15 cellular contexts compared by ENCODE assay signal in genomic region chr1:115463347-115463746, GRCh38.
DNase-seq lines count a peak whose midpoint lies in the region; ATAC-seq and TF ChIP-seq lines count a peak whose summit lies in the region.
"Had no signal": no experiment of that assay in that cellular context is flagged by ENCODE, and none has a peak within 500 bp of the region (broad histone marks: within the 10 kb centered on the region; RNA-seq: fewer than 3 reads in every experiment).

No MANE protein-coding gene starts in this region.

- no peak overlapping the region for H4K5ac ChIP-seq in H9 (ENCODE audit: insufficient read length, low read depth, low read length)

- H3T11ph ChIP-seq in H9 (ENCODE audit: low read length): no peak overlapping the region

- intact Hi-C loops in body of pancreas (cut with DNase I): no loop called here

- no peak overlapping the region for H3K4me3 ChIP-seq in body of pancreas
- H3K4me3 ChIP-seq: coronary artery, stomach had no signal

- H3K4me1 ChIP-seq in H9 (ENCODE audit: insufficient read depth, low read length): no peaks in the 10 kb centered on the region
- no peaks in the 10 kb centered on the region for H3K4me1 ChIP-seq in body of pancreas
- H3K4me1 ChIP-seq: stomach had no signal

- H2AFZ ChIP-seq in H9 (ENCODE audit: low read length): no peak overlapping the region

- H3K79me2 ChIP-seq in H9 (ENCODE audit: insufficient read depth, low read length): no peaks in the 10 kb centered on the region

- H3K27me3 Mint-ChIP-seq in H9 (ENCODE audit: low read depth): peaks cover 1% of the 10 kb centered on the region; the same call in 1 of the 2 replicates
- H3K27me3 Mint-ChIP-seq in osteocyte (ENCODE audit: unreplicated experiment): no peaks in the 10 kb centered on the region
- H3K27me3 Mint-ChIP-seq: activated naive CD4-positive, alpha-beta T cell treated with anti-CD3 and anti-CD28 coated beads, Interleukin-2, amount 10 ng/mL, durations not matched to agents 7 days and 5 days had no signal

- H3K4ac ChIP-seq in H9 (ENCODE audit: low read depth, low read length): no peak overlapping the region

- no peaks in the 10 kb centered on the region for H4K20me1 ChIP-seq in H9 (ENCODE audit: control insufficient read depth, insufficient read depth, insufficient read length)

- H4K91ac ChIP-seq in H9 (ENCODE audit: insufficient read length, low read depth, low read length): no peak overlapping the region

- H3K27ac Mint-ChIP-seq in H9 (no peak overlapping the region), osteocyte (ENCODE audit: unreplicated experiment) (no peak overlapping the region)
- H3K27ac Mint-ChIP-seq: activated naive CD4-positive, alpha-beta T cell treated with anti-CD3 and anti-CD28 coated beads, Interleukin-2, amount 10 ng/mL, durations not matched to agents 7 days and 5 days had no signal

- no peaks in the 10 kb centered on the region for H3K79me1 ChIP-seq in H9 (ENCODE audit: insufficient read depth, low read depth, low read length, poor library complexity, severe bottlenecking)

- no peak overlapping the region for H3K4me2 ChIP-seq in H9 (ENCODE audit: insufficient read depth, insufficient read length, low read length)

- TF ChIP-seq CTCF in H9 (conservative IDR thresholded peaks at IDR 0.05) (no peak; the same call in 2 of the 3 replicates), body of pancreas (IDR thresholded peaks at IDR 0.05) (peak in 4 of 7 experiments; percentile 20 to 49 (median 34)), osteocyte (IDR thresholded peaks at IDR 0.05) (peak; percentile 22)

- H2BK120ac ChIP-seq in H9 (ENCODE audit: low read depth, low read length, poor library complexity, severe bottlenecking): no peak overlapping the region

- H3K27me3 ChIP-seq in H9 (ENCODE audit: insufficient read depth, low read length) (no peaks in the 10 kb centered on the region; the same call in 1 of the 2 replicates), body of pancreas (no peaks in the 10 kb centered on the region)
- H3K27me3 ChIP-seq: stomach had no signal

- no peak overlapping the region for H3K56ac ChIP-seq in H9 (ENCODE audit: insufficient read length, low read depth, low read length)

- H3K4me1 Mint-ChIP-seq in H9: no peaks in the 10 kb centered on the region
- no peaks in the 10 kb centered on the region for H3K4me1 Mint-ChIP-seq in osteocyte (ENCODE audit: unreplicated experiment)
- H3K4me1 Mint-ChIP-seq: activated naive CD4-positive, alpha-beta T cell treated with anti-CD3 and anti-CD28 coated beads, Interleukin-2, amount 10 ng/mL, durations not matched to agents 7 days and 5 days had no signal

- no peak overlapping the region for H3K9ac ChIP-seq in H9 (ENCODE audit: extremely low read depth, insufficient read length, low read length)

- no peak overlapping the region for H4K8ac ChIP-seq in H9 (replicated peaks; ENCODE audit: insufficient read length, low read depth, low read length)

- H3K14ac ChIP-seq in H9 (ENCODE audit: insufficient read depth, low read length): no peak overlapping the region

- no peak overlapping the region for H3K4me3 Mint-ChIP-seq in H9
- H3K4me3 Mint-ChIP-seq in osteocyte (ENCODE audit: unreplicated experiment): no peak overlapping the region
- H3K4me3 Mint-ChIP-seq: activated naive CD4-positive, alpha-beta T cell treated with anti-CD3 and anti-CD28 coated beads, Interleukin-2, amount 10 ng/mL, durations not matched to agents 7 days and 5 days had no signal

- H2BK12ac ChIP-seq in H9 (ENCODE audit: insufficient read length, low read depth, low read length): no peak overlapping the region

- H3K27ac ChIP-seq in H9 (ENCODE audit: insufficient read length, low read depth, low read length) (no peak overlapping the region), body of pancreas (no peak overlapping the region)
- H3K27ac ChIP-seq: coronary artery, stomach had no signal

- H3K23me2 ChIP-seq in H9 (ENCODE audit: insufficient read length, low read depth, low read length, poor library complexity, severe bottlenecking): no peaks in the 10 kb centered on the region

- no peak for TF ChIP-seq POLR2A in body of pancreas (IDR thresholded peaks at IDR 0.05)

- no peak overlapping the region for H2BK20ac ChIP-seq in H9 (ENCODE audit: low read depth, low read length, poor library complexity, severe bottlenecking)

- ATAC-seq in body of pancreas (no peak), GM21723 (IDR thresholded peaks at IDR 0.05; ENCODE audit: unreplicated experiment) (no peak)

- no peaks in the 10 kb centered on the region for H3K36me3 ChIP-seq in body of pancreas (replicated peaks in 1 of 2; ENCODE audit: insufficient read depth in 1 of 2, low read depth in 2 of 2)
- H3K36me3 ChIP-seq: stomach had no signal

- H3K18ac ChIP-seq in H9 (ENCODE audit: insufficient read length, low read depth, low read length): no peak overlapping the region

- H2AK5ac ChIP-seq in H9 (ENCODE audit: insufficient read length, low read length): no peak overlapping the region

- H3K23ac ChIP-seq in H9 (ENCODE audit: insufficient read length, low read depth, low read length): no peak overlapping the region

- H3K9me3 ChIP-seq in H9 (ENCODE audit: control insufficient read depth, low read depth, low read length) (no peaks in the 10 kb centered on the region), body of pancreas (no peaks in the 10 kb centered on the region)
- H3K9me3 ChIP-seq: stomach had no signal

- H3K36me3 Mint-ChIP-seq in H9 (ENCODE audit: insufficient read depth in 1 of 3, low read depth in 3 of 3) (no peaks in the 10 kb centered on the region; a peak in 1 of 7 replicates), osteocyte (ENCODE audit: unreplicated experiment) (no peaks in the 10 kb centered on the region)
- H3K36me3 Mint-ChIP-seq: activated naive CD4-positive, alpha-beta T cell treated with anti-CD3 and anti-CD28 coated beads, Interleukin-2, amount 10 ng/mL, durations not matched to agents 7 days and 5 days had no signal

- no peak overlapping the region for H2BK5ac ChIP-seq in H9 (ENCODE audit: insufficient read length, low read length)

- H3K9me3 Mint-ChIP-seq in H9 (no peaks in the 10 kb centered on the region), osteocyte (ENCODE audit: unreplicated experiment) (no peaks in the 10 kb centered on the region)
- H3K9me3 Mint-ChIP-seq: activated naive CD4-positive, alpha-beta T cell treated with anti-CD3 and anti-CD28 coated beads, Interleukin-2, amount 10 ng/mL, durations not matched to agents 7 days and 5 days had no signal

- H2BK15ac ChIP-seq in H9 (ENCODE audit: low read depth, low read length): no peak overlapping the region

- DNase-seq in H9: peak; percentile 21
- peak; percentile 28 for DNase-seq in NCI-H1417 treated with DMSO at 0.1 percent for 48 hours (lab: John Stamatoyannopoulos, UW)
- peak in 3 of 4 donors; percentile 22 to 42 (median 24) for DNase-seq in body of pancreas
- peak; percentile 42 for DNase-seq in osteocyte (ENCODE audit: extremely low spot score, unreplicated experiment)
- no peak for DNase-seq in ureter (ENCODE audit: low spot score)
- no peak for DNase-seq in SKM-1 treated with dmso at 0.1 percent for 144 hours (lab: John Stamatoyannopoulos, UW; ENCODE audit: unreplicated experiment)
- DNase-seq: activated CD4-positive, alpha-beta T cell treated with anti-CD3 and anti-CD28 coated beads, Interleukin-2, amount 50 U/mL, for 48 hours; activated naive CD4-positive, alpha-beta T cell treated with anti-CD3 and anti-CD28 coated beads, Interleukin-2, amount 10 ng/mL, durations not matched to agents 7 days and 5 days; EL; NCI-H69; stimulated activated CD4-positive, alpha-beta T cell treated with anti-CD3 and anti-CD28 coated beads, Interleukin-4, amount 100 ng/mL, for 4 hours; stomach; SW 1271 had no signal

Comparison
In these comparisons a context has a peak if more than half of its experiments do, and no peak if none do; other contexts are left out.
1. DNase-seq: peak in H9 (single experiment), NCI-H1417 treated with DMSO at 0.1 percent for 48 hours (single experiment), body of pancreas (3 of 4) and osteocyte (single experiment); none in ureter (single experiment) and SKM-1 treated with dmso at 0.1 percent for 144 hours (single experiment).